ENCODE assay signal across 8 cellular contexts in genomic region chr10:27240891-27241639, GRCh38. TPM values are rescaled to one million over a fixed set of nuclear protein-coding genes. Genes with fewer than 3 reads are reported as not detected.
A peak's percentile ranks its signal among the peaks of the same experiment; 100 is the strongest.
DNase-seq lines count a peak whose midpoint lies in the region; ATAC-seq, FAIRE-seq and TF ChIP-seq lines count a peak whose summit lies in the region.

No MANE protein-coding gene starts in this region.

- H3K4me1 ChIP-seq in liver (ENCODE audit: control insufficient read depth in 4 of 4, insufficient read depth in 4 of 4, low read length in 3 of 4) (peaks cover 8 to 28% (median 24%) of the 10 kb centered on the region in 4 donors), stomach (peaks cover 13 to 56% (median 49%) of the 10 kb centered on the region in 4 donors)

- no peak for TF ChIP-seq CTCF in liver (IDR thresholded peaks at IDR 0.05; ENCODE audit: low read depth, low read length, missing input control)
- no peak for TF ChIP-seq CTCF in stomach (IDR thresholded peaks at IDR 0.05)

- H3K9ac ChIP-seq in liver (ENCODE audit: low read depth in 1 of 2, low read length in 2 of 2): peak overlapping the region; percentile 55 to 91

- H3K27ac ChIP-seq in liver (ENCODE audit: low read depth in 1 of 2, low read length in 2 of 2) (peak overlapping the region; percentile 92 to 96), stomach (peak overlapping the region; percentile 85 to 99 (median 97))

- H3K4me3 ChIP-seq in liver (ENCODE audit: low read depth in 1 of 3, low read length in 3 of 3) (peak overlapping the region; percentile 79 to 95 (median 80)), stomach (peak overlapping the region; percentile 65 to 83 (median 76))

- WGBS in liver: 4% methylated on average over 49 of the region's 49 CpGs
- WGBS in stomach, 5 donors: 7 to 8% (median 8%) methylated on average over 37 to 49 of the region's 49 CpGs

- peak; percentile 57 for FAIRE-seq in GM19239 (lab: Jason Lieb, UNC)

- no peak for TF ChIP-seq RAD21 in liver (IDR thresholded peaks at IDR 0.05)

- H3K27me3 ChIP-seq in liver (ENCODE audit: control insufficient read depth in 4 of 4, insufficient read depth in 4 of 4, low read length in 3 of 4): no peaks in the 10 kb centered on the region
- H3K27me3 ChIP-seq in stomach: no peaks in the 10 kb centered on the region

- H3K36me3 ChIP-seq in liver (ENCODE audit: control insufficient read depth in 4 of 4, insufficient read depth in 3 of 4, low read depth in 1 of 4, low read length in 3 of 4) (no peaks in the 10 kb centered on the region), stomach (no peaks in the 10 kb centered on the region)

- ATAC-seq in HG03354 (IDR thresholded peaks at IDR 0.05; ENCODE audit: poor library complexity, severe bottlenecking, unreplicated experiment) (peak; percentile 25), SK-N-SH treated with all-trans-retinoic acid at 6 μM for 48 hours (peak; percentile 9)

- DNase-seq in COLO668 (lab: John Stamatoyannopoulos, UW; ENCODE audit: unreplicated experiment) (peak; percentile 15), GM19239 (ENCODE audit: insufficient read length, low spot score) (no peak), dermis blood vessel endothelial cell (peak; percentile 27), stomach (peak; percentile 41), NCI-H226 (no peak)

- intact Hi-C loops in stomach (cut with DNase I; ENCODE audit: low total_unique reads): no loop called here

- H3K9me3 ChIP-seq in liver (ENCODE audit: control insufficient read depth in 4 of 4, low read length in 3 of 4) (no peaks in the 10 kb centered on the region), stomach (no peaks in the 10 kb centered on the region)

- TF ChIP-seq EP300 in stomach (IDR thresholded peaks at IDR 0.05): no peak

- TF ChIP-seq POLR2A in stomach (IDR thresholded peaks at IDR 0.05): no peak

TF ChIP-seq in SK-N-SH treated with all-trans-retinoic acid at 6 μM for 48 hours, 23 proteins besides CTCF, POLR2A, EP300 and RAD21:
- no peak for TF ChIP-seq TOX (CRISPR knock-in tag; IDR thresholded peaks at IDR 0.05; ENCODE audit: borderline replicate concordance)
- no peak for TF ChIP-seq ZC3H10 (CRISPR knock-in tag; IDR thresholded peaks at IDR 0.05)
- no peak for TF ChIP-seq CREB5 (CRISPR knock-in tag; IDR thresholded peaks at IDR 0.05; ENCODE audit: low read depth)
- TF ChIP-seq PPARA (CRISPR knock-in tag; IDR thresholded peaks at IDR 0.05; ENCODE audit: borderline replicate concordance): no peak
- no peak for TF ChIP-seq SNAI2 (CRISPR knock-in tag; IDR thresholded peaks at IDR 0.05)
- no peak for TF ChIP-seq RARB (CRISPR knock-in tag; IDR thresholded peaks at IDR 0.05)
- TF ChIP-seq ARNTL (CRISPR knock-in tag; IDR thresholded peaks at IDR 0.05; ENCODE audit: borderline replicate concordance, low read depth): no peak
- no peak for TF ChIP-seq TCF4 (CRISPR knock-in tag; IDR thresholded peaks at IDR 0.05; ENCODE audit: borderline replicate concordance)
- no peak for TF ChIP-seq ESRRG (CRISPR knock-in tag; IDR thresholded peaks at IDR 0.05)
TF ChIP-seq in SK-N-SH treated with all-trans-retinoic acid at 6 μM for 48 hours: peak in this region for 0.

TF ChIP-seq in liver, 16 proteins besides CTCF, POLR2A, EP300 and RAD21:
- no peak for TF ChIP-seq EGR1 (IDR thresholded peaks at IDR 0.05; ENCODE audit: low read depth in 2 of 2)
- TF ChIP-seq TAF1 (conservative IDR thresholded peaks at IDR 0.05): no peak
- TF ChIP-seq RXRA (IDR thresholded peaks at IDR 0.05): no peak
TF ChIP-seq in liver: peak in this region for 0.

RNA-seq across cellular contexts. Expression of gene ACBD5, which starts 0.5 kb away (rescaled TPM):
- total RNA-seq in dermis blood vessel endothelial cell (25.0 and 25.5 TPM in 2 replicates), liver (10 to 100 TPM; 12.6 to 39.7 TPM), stomach (10 to 100 TPM in 4 of 5 donors, 1 to 10 TPM in 1; 6.7 to 45.2 (median 14.5) TPM)
- polyA plus RNA-seq in liver (10 to 100 TPM; 16.9 to 17.3 TPM), stomach (10 to 100 TPM in 2 of 3 donors, 1 to 10 TPM in 1; 6.2 to 19.1 (median 13.0) TPM)

Comparison
In these comparisons a context has a peak if more than half of its experiments do, and no peak if none do; other contexts are left out.
1. DNase-seq: peak in COLO668 (single experiment), dermis blood vessel endothelial cell (single experiment) and stomach (single experiment); none in GM19239 (single experiment) and NCI-H226 (single experiment).